7 cellular contexts compared by ENCODE assay signal in the genomic region with DNA sequence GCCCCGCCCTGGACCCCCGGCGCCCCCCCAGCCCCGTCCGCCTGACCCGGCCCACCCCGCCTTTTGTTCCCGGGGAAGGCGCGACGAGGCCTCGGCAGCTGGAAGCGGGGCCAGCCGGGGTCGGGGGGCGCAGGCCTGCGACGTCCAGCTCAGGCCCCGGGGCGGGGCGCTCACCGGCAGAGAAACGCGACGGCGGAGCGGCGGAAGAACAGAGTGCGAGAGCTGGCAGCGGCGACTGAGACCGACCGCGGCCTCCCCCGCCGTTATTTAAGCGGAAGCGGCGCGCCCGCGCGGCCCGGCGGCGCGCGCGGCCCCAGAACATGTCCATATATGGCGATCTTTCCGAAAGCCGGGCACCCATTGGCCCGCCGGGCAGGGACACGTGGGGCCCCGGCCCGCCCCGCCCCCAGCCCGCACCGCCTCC. TPM values are rescaled to one million over a fixed set of nuclear protein-coding genes. Genes with fewer than 3 reads are reported as not detected.
DNase-seq lines count a peak whose midpoint lies in the region; ATAC-seq, FAIRE-seq and TF ChIP-seq lines count a peak whose summit lies in the region.

A gene (minus strand): TSS at position 240 of the 424 bp plus-strand sequence. CDS start 445 bp downstream, outside the sequence.

- H3K79me2 ChIP-seq in keratinocyte (ENCODE audit: control insufficient read depth, insufficient read depth, low read length): peaks cover 26% of the 10 kb centered on the region

- peaks cover 8% of the 10 kb centered on the region for H3K4me1 ChIP-seq in keratinocyte (ENCODE audit: control insufficient read depth, extremely low read depth, insufficient read depth, low read length)

- peak within 1 kb of the TSS; percentile 100 for H3K4me3 Mint-ChIP-seq in central memory CD8-positive, alpha-beta T cell

- H3K4me2 ChIP-seq in keratinocyte (ENCODE audit: control insufficient read depth, extremely low read depth, insufficient read depth, low read depth, low read length): peak within 1 kb of the TSS; percentile 87

- no peaks in the 10 kb centered on the region for H3K27me3 ChIP-seq in keratinocyte (ENCODE audit: control insufficient read depth, extremely low read depth, insufficient read depth, low read length)

- no peaks in the 10 kb centered on the region for H3K9me1 ChIP-seq in keratinocyte (ENCODE audit: control insufficient read depth, extremely low read depth, insufficient read depth, low read length)

- DNase-seq in NCI-H460 (ENCODE audit: extremely low read depth, low read depth): peak; percentile 92
- peak; percentile 91 for DNase-seq in activated CD4-positive, CD25-positive, alpha-beta regulatory T cell treated with anti-CD3 and anti-CD28 coated beads, Interleukin-2, amount 50 U/mL, for 72 hours
- DNase-seq in central memory CD8-positive, alpha-beta T cell (ENCODE audit: low spot score in 2 of 2): peak; percentile 79 to 85
- DNase-seq in keratinocyte (ENCODE audit: low read depth, low spot score): no peak
- peak; percentile 88 for DNase-seq in stimulated activated CD4-positive, alpha-beta T cell treated with anti-CD3 and anti-CD28 coated beads, Interleukin-12 subunit alpha, Interleukin-12 subunit beta, amount 100 ng/mL, for 4 hours

- ATAC-seq in GM18520 (IDR thresholded peaks at IDR 0.05; ENCODE audit: unreplicated experiment): peak; percentile 33
- peak; percentile 41 for ATAC-seq in HG03159 (IDR thresholded peaks at IDR 0.05; ENCODE audit: unreplicated experiment)
- peak; percentile 75 for ATAC-seq in central memory CD8-positive, alpha-beta T cell (replicated peaks; ENCODE audit: extremely low read depth, poor library complexity, severe bottlenecking)

- H4K20me1 ChIP-seq in keratinocyte (ENCODE audit: control insufficient read depth, extremely low read depth, insufficient read depth, low read length): peaks cover 37% of the 10 kb centered on the region

- FAIRE-seq in keratinocyte (lab: Jason Lieb, UNC): no peak

- H3K36me3 Mint-ChIP-seq in central memory CD8-positive, alpha-beta T cell (ENCODE audit: insufficient read depth): peaks cover 60% of the 10 kb centered on the region

- H3K27ac Mint-ChIP-seq in central memory CD8-positive, alpha-beta T cell (ENCODE audit: low read depth): peak within 1 kb of the TSS; percentile 92

- TF ChIP-seq CTCF in keratinocyte (optimal IDR thresholded peaks at IDR 0.05 in 1 of 3, IDR thresholded peaks at IDR 0.05 in 1 of 3, conservative IDR thresholded peaks at IDR 0.05 in 1 of 3; ENCODE audit: extremely low read depth in 1 of 3, insufficient read depth in 2 of 3, low read length in 3 of 3): no peak

- H3K9me3 Mint-ChIP-seq in central memory CD8-positive, alpha-beta T cell: no peaks in the 10 kb centered on the region

- peaks cover 2% of the 10 kb centered on the region for H3K9me3 ChIP-seq in keratinocyte (ENCODE audit: control insufficient read depth, low read depth, low read length)

- peaks cover 20 to 29% of the 10 kb centered on the region in 2 experiments for H3K36me3 ChIP-seq in keratinocyte (ENCODE audit: control insufficient read depth in 2 of 2, extremely low read depth in 1 of 2, insufficient read depth in 2 of 2, low read length in 2 of 2)

- peak within 1 kb of the TSS; percentile 80 to 98 (median 97) for H3K4me3 ChIP-seq in keratinocyte (ENCODE audit: control insufficient read depth in 2 of 3, extremely low read depth in 1 of 3, insufficient read depth in 2 of 3, low read depth in 1 of 3, low read length in 3 of 3)

- H3K9ac ChIP-seq in keratinocyte (ENCODE audit: control insufficient read depth, extremely low read depth, insufficient read depth, low read length): peak within 1 kb of the TSS; percentile 79

- H3K4me1 Mint-ChIP-seq in central memory CD8-positive, alpha-beta T cell: peaks cover 65% of the 10 kb centered on the region

- peak within 1 kb of the TSS; percentile 73 for H3K27ac ChIP-seq in keratinocyte (ENCODE audit: control insufficient read depth, insufficient read depth, low read length)

- dilution Hi-C loops in keratinocyte (cut with MboI; ENCODE audit: extremely low pct_ligation_motif_present, low sequenced_read_pairs): no loop called here

- no peak within 1 kb of the TSS for H2AFZ ChIP-seq in keratinocyte (ENCODE audit: control insufficient read depth, low read length)

- H3K27me3 Mint-ChIP-seq in central memory CD8-positive, alpha-beta T cell: no peaks in the 10 kb centered on the region

RNA-seq across cellular contexts. Expression of the gene that starts here (rescaled TPM):
- total RNA-seq in NCI-H460 (2014; rRNA removed; shearing (Covaris generic)): 2,788 and 3,093 TPM in 2 replicates
- 1,299 and 1,423 TPM in 2 replicates for polyA plus RNA-seq in NCI-H460 (2014; cell fraction: nucleus; rRNA removed)
- 1,003 to 6,215 TPM (median 1,867 TPM) in 3 replicates for polyA plus RNA-seq in keratinocyte
- polyA plus RNA-seq in keratinocyte (2011; ENCODE audit: low read depth): 5,158 TPM
- 3,252 and 7,102 TPM in 2 replicates for polyA plus RNA-seq in keratinocyte (2011; cell fraction: cytosol; rRNA removed)
- polyA plus RNA-seq in keratinocyte (2011; cell fraction: nucleus; rRNA removed): 2,825 and 3,350 TPM in 2 replicates
- polyA plus RNA-seq in keratinocyte (2012; ENCODE audit: low replicate concordance): 3,253 and 4,565 TPM in 2 replicates
- polyA minus RNA-seq in keratinocyte: 1,155 to 10,422 TPM (median 1,781 TPM) in 3 replicates
- 2,831 TPM for polyA minus RNA-seq in keratinocyte (2011; cell fraction: cytosol; rRNA and poly(A)+ RNA removed)
- 951 and 1,249 TPM in 2 replicates for polyA minus RNA-seq in keratinocyte (2011; cell fraction: nucleus; rRNA and poly(A)+ RNA removed)
